ENCODE assay signal across 13 cellular contexts in genomic region chr4:147723316-147723715, GRCh38. TPM values are rescaled to one million over a fixed set of nuclear protein-coding genes. Genes with fewer than 3 reads are reported as not detected.
DNase-seq lines count a peak whose midpoint lies in the region; TF ChIP-seq lines count a peak whose summit lies in the region.
"Had no signal": no experiment of that assay in that cellular context is flagged by ENCODE, and none has a peak within 500 bp of the region (broad histone marks: within the 10 kb centered on the region; RNA-seq: fewer than 3 reads in every experiment).

No MANE protein-coding gene starts in this region.

- H3K36me3 Mint-ChIP-seq in nephron (ENCODE audit: low read depth): no peaks in the 10 kb centered on the region

- H3K4me3 ChIP-seq in Peyer's patch (no peak overlapping the region), thymus (ENCODE audit: low read length) (no peak overlapping the region)
- H3K4me3 ChIP-seq: BLaER1 treated with 17β-estradiol and CSF1 and Interleukin-3, amounts not matched to agents 10 nM and 100 nM; upper lobe of left lung had no signal

- H3K9me3 Mint-ChIP-seq in nephron: no peaks in the 10 kb centered on the region

- H3K9me3 ChIP-seq in Peyer's patch: no peaks in the 10 kb centered on the region
- no peaks in the 10 kb centered on the region for H3K9me3 ChIP-seq in thymus (ENCODE audit: control insufficient read depth)
- H3K9me3 ChIP-seq: BLaER1 treated with 17β-estradiol and CSF1 and Interleukin-3, amounts not matched to agents 10 nM and 100 nM; upper lobe of left lung had no signal

- DNase-seq in Peyer's patch (peak in 2 of 3 donors; percentile 56 to 71), fibroblast of peridontal ligament (ENCODE audit: extremely low read depth) (peak; percentile 61), occipital lobe (lab: John Stamatoyannopoulos, UW) (no peak), nucleus accumbens (lab: John Stamatoyannopoulos, UW) (no peak), 8988T (no peak)
- DNase-seq: activated T-cell treated with anti-CD3 and anti-CD28 coated beads, Interleukin-2, amount 50 U/mL, for 48 hours; DMS53; glutamatergic neuron; stimulated activated CD4-positive, alpha-beta T cell treated with anti-CD3 and anti-CD28 coated beads, Interleukin-2, amount 100 ng/mL, for 48 hours had no signal

- H3K4me1 ChIP-seq in Peyer's patch (no peaks in the 10 kb centered on the region), thymus (ENCODE audit: control insufficient read depth, insufficient read depth, low read length) (no peaks in the 10 kb centered on the region)
- H3K4me1 ChIP-seq: upper lobe of left lung had no signal

- no peaks in the 10 kb centered on the region for H3K36me3 ChIP-seq in Peyer's patch
- no peaks in the 10 kb centered on the region for H3K36me3 ChIP-seq in thymus (ENCODE audit: control insufficient read depth, insufficient read depth)
- H3K36me3 ChIP-seq: BLaER1 treated with 17β-estradiol and CSF1 and Interleukin-3, amounts not matched to agents 10 nM and 100 nM; upper lobe of left lung had no signal

- H3K27ac Mint-ChIP-seq in nephron: peak overlapping the region in 2 of 3 experiments; percentile 17 to 54

- H3K4me3 Mint-ChIP-seq in nephron: no peak overlapping the region

- TF ChIP-seq POLR2A in Peyer's patch (IDR thresholded peaks at IDR 0.05): no peak

- no peak overlapping the region for H3K27ac ChIP-seq in Peyer's patch
- H3K27ac ChIP-seq in thymus (ENCODE audit: low read depth): peak overlapping the region; percentile 8
- H3K27ac ChIP-seq: BLaER1 treated with 17β-estradiol and CSF1 and Interleukin-3, amounts not matched to agents 10 nM and 100 nM; upper lobe of left lung had no signal

- TF ChIP-seq CTCF in Peyer's patch (IDR thresholded peaks at IDR 0.05) (peak in 2 of 6 experiments; percentile 6 to 14), nephron (IDR thresholded peaks at IDR 0.05; ENCODE audit: unreplicated experiment in 3 of 3) (no peak)

- H3K27me3 Mint-ChIP-seq in nephron (ENCODE audit: low read depth): peaks cover 16% of the 10 kb centered on the region

- H3K4me1 Mint-ChIP-seq in nephron: peaks cover 5% of the 10 kb centered on the region

- 84% methylated on average over 4 of the region's 4 CpGs for WGBS in thymus

- H3K27me3 ChIP-seq in Peyer's patch: no peaks in the 10 kb centered on the region
- no peaks in the 10 kb centered on the region for H3K27me3 ChIP-seq in thymus (ENCODE audit: control insufficient read depth, insufficient read depth)
- H3K27me3 ChIP-seq: BLaER1 treated with 17β-estradiol and CSF1 and Interleukin-3, amounts not matched to agents 10 nM and 100 nM; upper lobe of left lung had no signal

RNA-seq across cellular contexts. Expression of gene ARHGAP10, which starts 8.6 kb away (rescaled TPM):
- total RNA-seq in Peyer's patch: 10 to 100 TPM in 3 of 4 donors, 1 to 10 TPM in 1; 7.0 to 52.8 (median 19.9) TPM
- polyA plus RNA-seq in thymus: 13.4 TPM
- total RNA-seq in occipital lobe: 1.7 TPM

RNA-seq across cellular contexts. Expression of gene PRMT9, which starts 39.4 kb away (rescaled TPM):
- 1 to 10 TPM; 5.4 to 9.9 (median 7.8) TPM for total RNA-seq in Peyer's patch
- polyA plus RNA-seq in thymus: 9.7 TPM
- total RNA-seq in occipital lobe: 16.7 TPM

Comparison
In these comparisons a context has a peak if more than half of its experiments do, and no peak if none do; other contexts are left out.
1. DNase-seq: peak in Peyer's patch (2 of 3) and fibroblast of peridontal ligament (single experiment); none in occipital lobe (single experiment), nucleus accumbens (0 of 56) and 8988T (single experiment).